In genomic region chr22:38176170-38176741, GRCh38 we compare ENCODE assay signal across 8 cellular contexts. TPM values are rescaled to one million over a fixed set of nuclear protein-coding genes. Genes with fewer than 3 reads are reported as not detected.
DNase-seq lines count a peak whose midpoint lies in the region; ATAC-seq and TF ChIP-seq lines count a peak whose summit lies in the region.

No MANE protein-coding gene starts in this region.

- no peaks in the 10 kb centered on the region for H3K36me3 ChIP-seq in upper lobe of left lung

- no peak for ATAC-seq in left colon
- ATAC-seq in upper lobe of left lung (ENCODE audit: low FRiP score in 2 of 2) = peak in 1 of 2 donors; percentile 27
- ATAC-seq in HG02885 (IDR thresholded peaks at IDR 0.05; ENCODE audit: poor library complexity, unreplicated experiment) = no peak

- H3K4me1 Mint-ChIP-seq in Calu3 (ENCODE audit: low read depth, unreplicated experiment) = peaks cover 86% of the 10 kb centered on the region

- no peak overlapping the region for H3K4me3 Mint-ChIP-seq in Calu3 (ENCODE audit: low read depth, unreplicated experiment)

- no peaks in the 10 kb centered on the region for H3K27me3 Mint-ChIP-seq in Calu3 (ENCODE audit: unreplicated experiment)

- peak overlapping the region; percentile 57 to 94 (median 82) for H3K27ac ChIP-seq in upper lobe of left lung

- intact Hi-C loops in Calu3 (cut with micrococcal nuclease; ENCODE audit: unreplicated experiment) = no loop called here
- intact Hi-C loops in left colon (cut with DNase I, micrococcal nuclease) = no loop called here

- H3K9me3 ChIP-seq in upper lobe of left lung = no peaks in the 10 kb centered on the region

- H3K4me1 ChIP-seq in upper lobe of left lung = peaks cover 59 to 75% (median 63%) of the 10 kb centered on the region in 4 donors

- H3K27ac Mint-ChIP-seq in Calu3 (ENCODE audit: unreplicated experiment) = peak overlapping the region; percentile 95

- CTCF ChIA-PET in Calu3 (lab: Charles Lee) = interaction anchor here (0.6 kb wide), 1 partner anchor 30 kb away, joined by 3 read pairs; no protein-coding TSS in a partner anchor

- H3K27me3 ChIP-seq in upper lobe of left lung = no peaks in the 10 kb centered on the region

- TF ChIP-seq POLR2A in upper lobe of left lung (IDR thresholded peaks at IDR 0.05) = peak in 1 of 4 donors; percentile 51

- H3K9me3 Mint-ChIP-seq in Calu3 (ENCODE audit: low read depth, unreplicated experiment) = no peaks in the 10 kb centered on the region

- WGBS in upper lobe of left lung, 2 donors = 29 to 48% methylated on average over 6 to 13 of the region's 14 CpGs

- in situ Hi-C loops in astrocyte of the spinal cord (cut with HindIII; ENCODE audit: low sequenced_read_pairs) = loop anchor here (25.0 kb wide), 1 partner anchor 136 kb away; the partner anchor contains the start of gene CSNK1E

- no peak for TF ChIP-seq CTCF in Calu3 (IDR thresholded peaks at IDR 0.05; ENCODE audit: unreplicated experiment)
- no peak for TF ChIP-seq CTCF in astrocyte of the spinal cord (IDR thresholded peaks at IDR 0.05; ENCODE audit: low read depth, low read length)
- no peak for TF ChIP-seq CTCF in upper lobe of left lung (IDR thresholded peaks at IDR 0.05)

- peak; percentile 52 for DNase-seq in Calu3
- DNase-seq in MV-4-11 (lab: John Stamatoyannopoulos, UW) = peak; percentile 77
- peak; percentile 76 for DNase-seq in astrocyte of the spinal cord (ENCODE audit: low read depth, low spot score)
- DNase-seq in left colon = peak; percentile 41 to 79
- peak in 1 of 2 donors; percentile 84 for DNase-seq in upper lobe of left lung
- no peak for DNase-seq in stimulated activated CD4-positive, alpha-beta T cell treated with anti-CD3 and anti-CD28 coated beads, Interleukin-1b, Interleukin-23, amount 100 ng/mL, for 48 hours
- no peak for DNase-seq in NCI-H1930 (lab: John Stamatoyannopoulos, UW)

- H3K4me3 ChIP-seq in astrocyte of the spinal cord (ENCODE audit: low read depth, low read length) (no peak overlapping the region), upper lobe of left lung (no peak overlapping the region)

- BruUV-seq in Calu3 (replicated peaks; lab: Mats Ljungman, UMichigan) = no TSS peak

- H3K36me3 Mint-ChIP-seq in Calu3 (ENCODE audit: insufficient read depth, unreplicated experiment) = peaks cover 55% of the 10 kb centered on the region

- peak; percentile 60 to 98 (median 88) for TF ChIP-seq EP300 in upper lobe of left lung (IDR thresholded peaks at IDR 0.05)

RNA-seq across cellular contexts. Expression of gene PLA2G6, which starts 5.4 kb away (rescaled TPM):
- 43.5 and 44.0 TPM in 2 replicates for total RNA-seq in Calu3 (2022)
- 10 to 100 TPM; 21.2 to 24.9 TPM for total RNA-seq in left colon
- total RNA-seq in upper lobe of left lung = 100 to 1,000 TPM in 1 of 6 donors, 10 to 100 TPM in 5; 21.1 to 295 (median 47.5) TPM

RNA-seq across cellular contexts. Expression of gene MAFF, which starts 25.5 kb away (rescaled TPM):
- total RNA-seq in Calu3 (2022) = 62.4 and 64.8 TPM in 2 replicates
- total RNA-seq in left colon = 10 to 100 TPM; 18.0 to 22.2 TPM
- 10 to 100 TPM; 25.1 to 75.7 (median 44.5) TPM for total RNA-seq in upper lobe of left lung

Comparison
In these comparisons a context has a peak if more than half of its experiments do, and no peak if none do; other contexts are left out.
1. DNase-seq: peak in Calu3 (single experiment), MV-4-11 (single experiment), astrocyte of the spinal cord (single experiment) and left colon (2 of 2); none in stimulated activated CD4-positive, alpha-beta T cell treated with anti-CD3 and anti-CD28 coated beads, Interleukin-1b, Interleukin-23, amount 100 ng/mL, for 48 hours (single experiment) and NCI-H1930 (0 of 2).